ENCODE assay signal across 1 cellular context in the genomic region with DNA sequence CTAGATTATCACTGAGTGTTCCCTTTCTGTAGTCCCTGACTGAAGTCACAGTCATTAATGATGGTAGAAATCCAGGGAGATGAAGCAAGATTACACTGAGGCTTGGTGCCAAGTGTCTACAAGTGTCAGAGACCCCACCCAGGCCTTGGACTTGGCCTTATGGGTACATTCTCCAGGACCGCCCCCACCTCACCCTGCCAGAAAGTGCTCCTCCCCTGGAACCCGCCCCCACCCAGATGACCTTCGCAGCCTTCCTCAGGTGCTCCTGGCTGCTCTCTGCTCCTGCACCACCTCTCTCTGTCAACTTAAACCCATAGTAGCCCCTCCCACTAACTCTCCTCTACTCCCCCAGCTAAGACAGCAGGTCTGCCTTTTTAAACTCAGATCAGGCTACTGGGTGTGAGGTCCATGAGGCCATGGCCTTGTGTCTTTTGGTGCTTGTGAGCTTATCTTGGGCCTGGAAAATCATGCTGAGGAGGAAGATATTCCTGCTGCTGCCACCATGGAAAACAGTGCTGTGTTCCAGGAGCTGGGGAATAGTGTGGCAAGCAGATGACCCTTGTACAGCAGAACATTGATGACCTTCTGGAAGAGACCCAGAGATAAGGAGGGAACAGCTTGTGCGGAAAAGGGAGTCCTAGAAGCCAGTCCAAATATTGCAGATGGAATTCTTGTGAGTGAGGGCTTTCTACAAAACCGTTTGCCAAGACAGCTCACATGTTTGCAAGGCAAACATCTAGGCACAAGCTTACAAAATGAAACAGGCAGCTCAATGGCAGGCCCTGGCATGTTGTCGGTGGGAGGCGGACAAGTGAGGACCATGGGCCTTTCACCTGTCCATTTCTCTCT.
A peak's percentile ranks its signal among the peaks of the same experiment; 100 is the strongest.
TF ChIP-seq lines count a peak whose summit lies in the region.

No MANE protein-coding gene starts in this region.

TF ChIP-seq in HepG2, 621 proteins besides CTCF, POLR2A, EP300 and RAD21:
- TF ChIP-seq PPARG (CRISPR knock-in tag; conservative IDR thresholded peaks at IDR 0.05) (0 out of 2 replicates have a peak, but pooled peaks have one; percentile 24), RFXAP (CRISPR knock-in tag; IDR thresholded peaks at IDR 0.05; ENCODE audit: borderline replicate concordance) (no peak)
